8 cellular contexts compared by ENCODE assay signal in the genomic region with DNA sequence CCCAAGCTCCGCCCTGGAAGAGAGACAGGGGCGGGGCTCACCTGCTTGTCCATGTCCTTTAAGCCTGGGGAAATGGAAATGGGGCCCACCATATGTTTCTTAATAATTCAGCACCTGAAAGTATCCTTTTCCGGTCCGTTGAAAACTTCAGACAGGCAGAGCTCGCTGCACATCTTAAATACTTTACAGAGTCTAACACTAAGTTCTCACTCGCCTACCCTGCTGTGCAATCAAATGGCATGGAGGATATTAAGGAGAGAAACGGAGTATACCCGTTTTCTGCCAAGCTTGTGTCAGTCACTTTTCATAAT. TPM values are rescaled to one million over a fixed set of nuclear protein-coding genes. Genes with fewer than 3 reads are reported as not detected.
DNase-seq lines count a peak whose midpoint lies in the region; ATAC-seq, FAIRE-seq and TF ChIP-seq lines count a peak whose summit lies in the region.

No MANE protein-coding gene starts in this region.

- H3K4me2 ChIP-seq in H9 (ENCODE audit: insufficient read depth, insufficient read length, low read length) = peak overlapping the region; percentile 57

- H3K27ac Mint-ChIP-seq in H9 = peak overlapping the region in 2 of 3 experiments; percentile 48 to 92; a peak in 4 of 7 replicates
- peak overlapping the region; percentile 94 for H3K27ac Mint-ChIP-seq in glutamatergic neuron (ENCODE audit: unreplicated experiment)

- no peak overlapping the region for H3T11ph ChIP-seq in H9 (ENCODE audit: low read length)

- no peaks in the 10 kb centered on the region for H3K79me1 ChIP-seq in H9 (ENCODE audit: insufficient read depth, low read depth, low read length, poor library complexity, severe bottlenecking)

- TF ChIP-seq CTCF in H9 (conservative IDR thresholded peaks at IDR 0.05) (no peak), WERI-Rb-1 (IDR thresholded peaks at IDR 0.05; ENCODE audit: low read depth, low read length) (no peak), glutamatergic neuron (IDR thresholded peaks at IDR 0.05; ENCODE audit: partially characterized antibody, unreplicated experiment) (no peak)

- peaks cover 28 to 29% of the 10 kb centered on the region in 2 experiments for H3K4me1 Mint-ChIP-seq in H9
- peaks cover 7% of the 10 kb centered on the region for H3K4me1 Mint-ChIP-seq in glutamatergic neuron (ENCODE audit: low read depth, unreplicated experiment)

- H2BK5ac ChIP-seq in H9 (ENCODE audit: insufficient read length, low read length) = no peak overlapping the region

- H2BK12ac ChIP-seq in H9 (ENCODE audit: insufficient read length, low read depth, low read length) = no peak overlapping the region

- H2BK15ac ChIP-seq in H9 (ENCODE audit: low read depth, low read length) = no peak overlapping the region

- H3K27ac ChIP-seq in H9 (ENCODE audit: insufficient read length, low read depth, low read length) = no peak overlapping the region
- peak overlapping the region; percentile 88 for H3K27ac ChIP-seq in WERI-Rb-1
- peak overlapping the region; percentile 36 to 98 for H3K27ac ChIP-seq in small intestine (ENCODE audit: low read depth in 1 of 2, low read length in 1 of 2)

- no peak overlapping the region for H2BK120ac ChIP-seq in H9 (ENCODE audit: low read depth, low read length, poor library complexity, severe bottlenecking)

- H3K27me3 ChIP-seq in H9 (ENCODE audit: insufficient read depth, low read length) (no peaks in the 10 kb centered on the region), WERI-Rb-1 (ENCODE audit: insufficient read depth, low read depth, severe bottlenecking) (no peaks in the 10 kb centered on the region), small intestine (ENCODE audit: control insufficient read depth in 2 of 2, insufficient read depth in 2 of 2, low read length in 2 of 2) (no peaks in the 10 kb centered on the region)

- H3K36me3 ChIP-seq in WERI-Rb-1 (peaks cover 33% of the 10 kb centered on the region), small intestine (ENCODE audit: control insufficient read depth in 2 of 2, insufficient read depth in 2 of 2, low read length in 2 of 2) (peaks cover 0 to 6% of the 10 kb centered on the region in 2 donors)

- no peak overlapping the region for H4K91ac ChIP-seq in H9 (ENCODE audit: insufficient read length, low read depth, low read length)

- H3K27me3 Mint-ChIP-seq in H9 (ENCODE audit: low read depth) (no peaks in the 10 kb centered on the region), glutamatergic neuron (ENCODE audit: unreplicated experiment) (peaks cover 10% of the 10 kb centered on the region)

- H3K23me2 ChIP-seq in H9 (ENCODE audit: insufficient read length, low read depth, low read length, poor library complexity, severe bottlenecking) = peaks cover 5% of the 10 kb centered on the region

- no peaks in the 10 kb centered on the region for H4K20me1 ChIP-seq in H9 (ENCODE audit: control insufficient read depth, insufficient read depth, insufficient read length)

- H2AK5ac ChIP-seq in H9 (ENCODE audit: insufficient read length, low read length) = no peak overlapping the region

- no peak overlapping the region for H3K4ac ChIP-seq in H9 (ENCODE audit: low read depth, low read length)

- no peak overlapping the region for H3K56ac ChIP-seq in H9 (ENCODE audit: insufficient read length, low read depth, low read length)

- H3K4me3 ChIP-seq in WERI-Rb-1 (ENCODE audit: low read depth, low read length) (peak overlapping the region; percentile 96), small intestine (ENCODE audit: low read depth in 1 of 2, low read length in 2 of 2) (peak overlapping the region; percentile 8 to 86)

- H2BK20ac ChIP-seq in H9 (ENCODE audit: low read depth, low read length, poor library complexity, severe bottlenecking) = no peak overlapping the region

- H3K36me3 Mint-ChIP-seq in H9 (ENCODE audit: insufficient read depth in 1 of 3, low read depth in 3 of 3) = peaks cover 4 to 33% (median 20%) of the 10 kb centered on the region in 3 experiments; a peak in 6 of 7 replicates
- peaks cover 4% of the 10 kb centered on the region for H3K36me3 Mint-ChIP-seq in glutamatergic neuron (ENCODE audit: unreplicated experiment)

- H3K4me1 ChIP-seq in H9 (ENCODE audit: insufficient read depth, low read length) (no peaks in the 10 kb centered on the region), small intestine (ENCODE audit: control insufficient read depth in 2 of 2, insufficient read depth in 1 of 2, low read depth in 1 of 2, low read length in 1 of 2) (peaks cover 0 to 4% of the 10 kb centered on the region in 2 donors)

- H3K4me3 Mint-ChIP-seq in H9 = peak overlapping the region; percentile 89 to 91
- peak overlapping the region; percentile 86 for H3K4me3 Mint-ChIP-seq in glutamatergic neuron (ENCODE audit: unreplicated experiment)

- H3K18ac ChIP-seq in H9 (ENCODE audit: insufficient read length, low read depth, low read length) = no peak overlapping the region

- H3K9me3 Mint-ChIP-seq in H9 = no peaks in the 10 kb centered on the region
- peaks cover 15% of the 10 kb centered on the region for H3K9me3 Mint-ChIP-seq in glutamatergic neuron (ENCODE audit: unreplicated experiment)

- no peaks in the 10 kb centered on the region for H3K79me2 ChIP-seq in H9 (ENCODE audit: insufficient read depth, low read length)

- no CpG with 5 or more reads among the region's 8 CpGs for WGBS in H9 (ENCODE audit: extremely low coverage, insufficient read length, low lambda C conversion rate)
- WGBS in small intestine, 3 donors = 14 to 17% (median 16%) methylated on average over 8 of the region's 8 CpGs

- no peak for ATAC-seq in HG03565 (IDR thresholded peaks at IDR 0.05; ENCODE audit: unreplicated experiment)

- H3K9me3 ChIP-seq in H9 (ENCODE audit: control insufficient read depth, low read depth, low read length) (no peaks in the 10 kb centered on the region), WERI-Rb-1 (ENCODE audit: severe bottlenecking) (no peaks in the 10 kb centered on the region), small intestine (ENCODE audit: control insufficient read depth, low read depth) (no peaks in the 10 kb centered on the region)

- no peak overlapping the region for H4K8ac ChIP-seq in H9 (replicated peaks; ENCODE audit: insufficient read length, low read depth, low read length)

- H3K9ac ChIP-seq in H9 (ENCODE audit: extremely low read depth, insufficient read length, low read length) = no peak overlapping the region

- DNase-seq in H9 = no peak
- no peak for DNase-seq in WERI-Rb-1
- no peak for DNase-seq in glutamatergic neuron
- no peak for DNase-seq in small intestine
- no peak for DNase-seq in NCI-H1417 treated with DMSO at 0.1 percent for 48 hours (lab: John Stamatoyannopoulos, UW)
- DNase-seq in DMS153 (lab: John Stamatoyannopoulos, UW) = no peak
- no peak for DNase-seq in COLO829 (ENCODE audit: low spot score)

- no peak overlapping the region for H4K5ac ChIP-seq in H9 (ENCODE audit: insufficient read length, low read depth, low read length)

- no peak overlapping the region for H2AFZ ChIP-seq in H9 (ENCODE audit: low read length)

- no peak overlapping the region for H3K14ac ChIP-seq in H9 (ENCODE audit: insufficient read depth, low read length)

- FAIRE-seq in small intestine (lab: Jason Lieb, UNC) = no peak

- no peak overlapping the region for H3K23ac ChIP-seq in H9 (ENCODE audit: insufficient read length, low read depth, low read length)

RNA-seq across cellular contexts. Expression of a gene that starts 0.5 kb away (rescaled TPM):
- total RNA-seq in H9 (2021) (21.7 and 24.3 TPM in 2 replicates), glutamatergic neuron (ENCODE audit: unreplicated experiment) (54.9 TPM)
- polyA plus RNA-seq in small intestine = 10 to 100 TPM; 17.3 to 19.0 (median 17.5) TPM

RNA-seq across cellular contexts. Expression of a gene that starts 37.8 kb away (rescaled TPM):
- total RNA-seq in H9 (2021) (44.3 and 46.4 TPM in 2 replicates), glutamatergic neuron (ENCODE audit: unreplicated experiment) (3.4 TPM)
- polyA plus RNA-seq in small intestine = 1 to 10 TPM in 2 of 3 donors, under 1 TPM in 1; 0.22 to 5.3 (median 1.4) TPM

RNA-seq across cellular contexts. Expression of a gene that starts 37.9 kb away (rescaled TPM):
- total RNA-seq in H9 (2021) (87.2 and 89.9 TPM in 2 replicates), glutamatergic neuron (ENCODE audit: unreplicated experiment) (41.6 TPM)
- 10 to 100 TPM; 11.6 to 29.9 (median 18.9) TPM for polyA plus RNA-seq in small intestine

Comparison
In these comparisons a context has a peak if more than half of its experiments do, and no peak if none do; other contexts are left out.
1. RNA of a gene that starts 37.8 kb away (total RNA-seq): 44.3 to 46.4 TPM in H9; 3.4 TPM in glutamatergic neuron (single experiment); every median in the first group is over 10 times any median in the second.